ENCODE assay signal across 22 cellular contexts in the genomic region with DNA sequence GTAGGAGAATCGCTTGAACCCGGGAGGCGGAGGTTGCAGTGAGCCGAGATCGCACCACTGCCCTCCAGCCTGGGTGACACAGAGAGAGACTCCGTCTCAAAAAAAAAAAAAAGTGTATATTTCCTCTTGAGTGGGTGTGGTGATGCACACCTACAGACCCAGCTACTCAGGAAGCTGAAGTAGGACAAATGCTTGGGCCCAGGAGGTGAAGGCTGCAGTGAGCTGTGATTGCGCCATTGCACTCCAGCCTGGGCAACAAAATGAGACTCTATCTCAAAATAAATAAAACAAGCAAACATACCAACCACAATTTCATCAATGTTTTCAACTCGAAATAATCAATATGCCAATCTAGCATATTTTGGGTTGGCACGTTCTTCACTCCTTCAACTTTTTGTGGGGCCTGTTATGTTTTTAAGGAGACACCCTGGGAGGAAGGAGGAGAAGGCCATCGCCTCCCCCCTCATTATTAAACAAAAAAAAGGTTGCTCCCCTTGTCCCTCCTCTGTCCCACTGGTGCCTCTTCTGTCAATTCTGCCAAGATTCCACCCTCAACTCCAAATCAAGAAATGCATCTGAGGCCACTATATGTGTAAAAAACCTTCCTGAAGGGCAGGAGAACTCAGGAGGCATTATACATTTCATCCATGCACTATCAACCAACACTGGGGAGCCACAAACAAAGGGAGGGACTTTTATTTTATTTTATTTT. TPM values are rescaled to one million over a fixed set of nuclear protein-coding genes. Genes with fewer than 3 reads are reported as not detected.
A peak's percentile ranks its signal among the peaks of the same experiment; 100 is the strongest.
DNase-seq lines count a peak whose midpoint lies in the region; ATAC-seq, FAIRE-seq and TF ChIP-seq lines count a peak whose summit lies in the region.
"Had no signal": no experiment of that assay in that cellular context is flagged by ENCODE, and none has a peak within 500 bp of the region (broad histone marks: within the 10 kb centered on the region; RNA-seq: fewer than 3 reads in every experiment).

No MANE protein-coding gene starts in this region.

- no peaks in the 10 kb centered on the region for H3K27me3 Mint-ChIP-seq in activated T-cell treated with anti-CD3 and anti-CD28 coated beads, Interleukin-2, amount 50 U/mL, for 4 hours (ENCODE audit: low read depth)
- H3K27me3 Mint-ChIP-seq in activated T-cell treated with anti-CD3 and anti-CD28 coated beads, Interleukin-2, amount 50 U/mL, for 24 hours: no peaks in the 10 kb centered on the region
- H3K27me3 Mint-ChIP-seq in central memory CD8-positive, alpha-beta T cell: no peaks in the 10 kb centered on the region
- no peaks in the 10 kb centered on the region for H3K27me3 Mint-ChIP-seq in MCF 10A (ENCODE audit: insufficient read depth, unreplicated experiment)

- no peaks in the 10 kb centered on the region for H3K27me3 ChIP-seq in OCI-LY1 (ENCODE audit: insufficient read depth, low read length)
- H3K27me3 ChIP-seq in pancreas: no peaks in the 10 kb centered on the region
- no peaks in the 10 kb centered on the region for H3K27me3 ChIP-seq in gastroesophageal sphincter
- H3K27me3 ChIP-seq: BE2C, brain microvascular endothelial cell, spleen, stomach, uterus had no signal

- TF ChIP-seq CTCF in OCI-LY1 (IDR thresholded peaks at IDR 0.05; ENCODE audit: low read length): no peak
- no peak for TF ChIP-seq CTCF in pancreas (IDR thresholded peaks at IDR 0.05)
- no peak for TF ChIP-seq CTCF in gastroesophageal sphincter (IDR thresholded peaks at IDR 0.05)
- no peak for TF ChIP-seq CTCF in MCF 10A (IDR thresholded peaks at IDR 0.05; ENCODE audit: unreplicated experiment)

- H4K20me1 ChIP-seq in OCI-LY1 (ENCODE audit: insufficient read depth, low read length): no peaks in the 10 kb centered on the region

- DNase-seq in activated T-cell treated with anti-CD3 and anti-CD28 coated beads, Interleukin-2, amount 50 U/mL, for 4 hours: no peak
- DNase-seq in activated T-cell treated with anti-CD3 and anti-CD28 coated beads, Interleukin-2, amount 50 U/mL, for 24 hours: no peak
- no peak for DNase-seq in central memory CD8-positive, alpha-beta T cell (ENCODE audit: low spot score in 2 of 2)
- DNase-seq in pancreas (peak in 1 of 6 donors; percentile 27), MCF 10A (ENCODE audit: unreplicated experiment) (no peak)
- DNase-seq: BE2C; brain microvascular endothelial cell; glutamatergic neuron; NCI-H1417; NCI-H510A; NK-92 treated with Interleukin-12 subunit alpha and Interleukin-12 subunit beta, amount 100 ng/mL, for 24 hours; SK-N-SH; spleen; stimulated activated CD4-positive, alpha-beta T cell treated with anti-CD3 and anti-CD28 coated beads, Interleukin-4, amount 100 ng/mL, for 24 hours; stomach; uterus had no signal

- no peaks in the 10 kb centered on the region for H3K79me2 ChIP-seq in OCI-LY1 (ENCODE audit: insufficient read depth, low read length)

- POLR2A ChIA-PET in MCF 10A (lab: Yijun Ruan, JAX): interaction anchor here (0.6 to 1.1 kb wide), 4 partner anchors 9 to 255 kb away, joined by 3 to 4 read pairs (median 4); no protein-coding TSS in a partner anchor

- H3K36me3 Mint-ChIP-seq in activated T-cell treated with anti-CD3 and anti-CD28 coated beads, Interleukin-2, amount 50 U/mL, for 4 hours (ENCODE audit: insufficient read depth): no peaks in the 10 kb centered on the region
- peaks cover 6% of the 10 kb centered on the region for H3K36me3 Mint-ChIP-seq in activated T-cell treated with anti-CD3 and anti-CD28 coated beads, Interleukin-2, amount 50 U/mL, for 24 hours (ENCODE audit: low read depth)
- peaks cover 3% of the 10 kb centered on the region for H3K36me3 Mint-ChIP-seq in central memory CD8-positive, alpha-beta T cell (ENCODE audit: insufficient read depth)
- peaks cover 6% of the 10 kb centered on the region for H3K36me3 Mint-ChIP-seq in MCF 10A (ENCODE audit: insufficient read depth, unreplicated experiment)

- ATAC-seq in activated T-cell treated with anti-CD3 and anti-CD28 coated beads, Interleukin-2, amount 50 U/mL, for 4 hours: no peak
- no peak for ATAC-seq in central memory CD8-positive, alpha-beta T cell (replicated peaks; ENCODE audit: extremely low read depth, poor library complexity, severe bottlenecking)
- peak in 3 of 4 donors; percentile 46 to 60 (median 53) for ATAC-seq in pancreas
- ATAC-seq in gastroesophageal sphincter: no peak
- no peak for ATAC-seq in HG03342 (IDR thresholded peaks at IDR 0.05; ENCODE audit: unreplicated experiment)

- H2AFZ ChIP-seq in OCI-LY1 (ENCODE audit: low read length): no peak overlapping the region

- no peak for FAIRE-seq in pancreas (lab: Jason Lieb, UNC)
- FAIRE-seq: A204.1, endometrium had no signal

- H3K4me3 ChIP-seq in OCI-LY1 (ENCODE audit: low read depth, low read length, poor library complexity, severe bottlenecking) (no peak overlapping the region), pancreas (no peak overlapping the region), gastroesophageal sphincter (no peak overlapping the region)
- H3K4me3 ChIP-seq: coronary artery, spleen, stomach, uterus had no signal

- 0 out of 2 replicates have a peak, but pooled peaks cover 4% of the 10 kb centered on the region for H3F3A ChIP-seq in OCI-LY1 (ENCODE audit: insufficient read depth, low read length)

- peaks cover 43% of the 10 kb centered on the region for H3K4me1 Mint-ChIP-seq in activated T-cell treated with anti-CD3 and anti-CD28 coated beads, Interleukin-2, amount 50 U/mL, for 4 hours (ENCODE audit: low read depth)
- H3K4me1 Mint-ChIP-seq in activated T-cell treated with anti-CD3 and anti-CD28 coated beads, Interleukin-2, amount 50 U/mL, for 24 hours (ENCODE audit: low read depth): peaks cover 41% of the 10 kb centered on the region
- H3K4me1 Mint-ChIP-seq in central memory CD8-positive, alpha-beta T cell: peaks cover 32% of the 10 kb centered on the region
- peaks cover 18% of the 10 kb centered on the region for H3K4me1 Mint-ChIP-seq in MCF 10A (ENCODE audit: insufficient read depth, unreplicated experiment)

- H3K27ac Mint-ChIP-seq in activated T-cell treated with anti-CD3 and anti-CD28 coated beads, Interleukin-2, amount 50 U/mL, for 24 hours: no peak overlapping the region
- H3K27ac Mint-ChIP-seq in central memory CD8-positive, alpha-beta T cell (ENCODE audit: low read depth): peak overlapping the region; percentile 71
- no peak overlapping the region for H3K27ac Mint-ChIP-seq in MCF 10A (ENCODE audit: low read depth, unreplicated experiment)

- intact Hi-C loops in pancreas (cut with DNase I): no loop called here
- intact Hi-C loops in MCF 10A (cut with micrococcal nuclease): no loop called here

- CTCF ChIA-PET in MCF 10A (lab: Yijun Ruan, JAX): interaction anchor here (0.6 to 0.7 kb wide), 3 partner anchors 8 to 421 kb away, joined by 3 to 6 read pairs (median 3); no protein-coding TSS in a partner anchor

- H3K9ac ChIP-seq in OCI-LY1 (ENCODE audit: low read length): no peak overlapping the region
- H3K9ac ChIP-seq: SK-N-SH had no signal

- TF ChIP-seq POLR2A in gastroesophageal sphincter (IDR thresholded peaks at IDR 0.05): no peak

- no peak overlapping the region for H3K4me2 ChIP-seq in OCI-LY1 (ENCODE audit: low read length)
- H3K4me2 ChIP-seq: SK-N-SH had no signal

- H3K4me3 Mint-ChIP-seq in activated T-cell treated with anti-CD3 and anti-CD28 coated beads, Interleukin-2, amount 50 U/mL, for 4 hours: peak overlapping the region; percentile 53
- no peak overlapping the region for H3K4me3 Mint-ChIP-seq in activated T-cell treated with anti-CD3 and anti-CD28 coated beads, Interleukin-2, amount 50 U/mL, for 24 hours
- H3K4me3 Mint-ChIP-seq in central memory CD8-positive, alpha-beta T cell: peak overlapping the region; percentile 29
- no peak overlapping the region for H3K4me3 Mint-ChIP-seq in MCF 10A (ENCODE audit: unreplicated experiment)

- H3K9me3 Mint-ChIP-seq in activated T-cell treated with anti-CD3 and anti-CD28 coated beads, Interleukin-2, amount 50 U/mL, for 4 hours: no peaks in the 10 kb centered on the region
- no peaks in the 10 kb centered on the region for H3K9me3 Mint-ChIP-seq in activated T-cell treated with anti-CD3 and anti-CD28 coated beads, Interleukin-2, amount 50 U/mL, for 24 hours
- H3K9me3 Mint-ChIP-seq in central memory CD8-positive, alpha-beta T cell: no peaks in the 10 kb centered on the region
- H3K9me3 Mint-ChIP-seq in MCF 10A (ENCODE audit: unreplicated experiment): no peaks in the 10 kb centered on the region

- H3K9me3 ChIP-seq in OCI-LY1 (ENCODE audit: low read length) (no peaks in the 10 kb centered on the region), pancreas (no peaks in the 10 kb centered on the region), gastroesophageal sphincter (no peaks in the 10 kb centered on the region)
- H3K9me3 ChIP-seq: BE2C, SK-N-SH, stomach, uterus had no signal

- WGBS in pancreas, 2 donors: 75 to 78% methylated on average over 10 of the region's 10 CpGs
- WGBS in gastroesophageal sphincter (ENCODE audit: low coverage in 1 of 2), 2 donors: 64 to 79% methylated on average over 2 to 6 of the region's 10 CpGs

- H3K36me3 ChIP-seq in OCI-LY1 (ENCODE audit: insufficient read depth, low read length): no peaks in the 10 kb centered on the region
- H3K36me3 ChIP-seq in pancreas: no peaks in the 10 kb centered on the region
- H3K36me3 ChIP-seq in gastroesophageal sphincter: no peaks in the 10 kb centered on the region
- H3K36me3 ChIP-seq: BE2C, brain microvascular endothelial cell, spleen, stomach, uterus had no signal

- H3K4me1 ChIP-seq in OCI-LY1 (ENCODE audit: insufficient read depth, low read length, severe bottlenecking) (peaks cover 67% of the 10 kb centered on the region), pancreas (peaks cover 0 to 5% (median 3%) of the 10 kb centered on the region in 3 donors), gastroesophageal sphincter (no peaks in the 10 kb centered on the region)
- H3K4me1 ChIP-seq: BE2C, uterus had no signal

- H3K27ac ChIP-seq in OCI-LY1 (ENCODE audit: low read depth, low read length, poor library complexity, severe bottlenecking) (peak overlapping the region; percentile 47), pancreas (peak overlapping the region; percentile 50 to 57 (median 52)), gastroesophageal sphincter (no peak overlapping the region)
- H3K27ac ChIP-seq: brain microvascular endothelial cell, coronary artery, uterus had no signal

- BruUV-seq in MCF 10A (replicated peaks; lab: Mats Ljungman, UMichigan): no TSS peak

- no peak for TF ChIP-seq EP300 in gastroesophageal sphincter (IDR thresholded peaks at IDR 0.05)

- H3K9me2 ChIP-seq in OCI-LY1 (ENCODE audit: low read depth, low read length): no peaks in the 10 kb centered on the region
- H3K9me2 ChIP-seq: SK-N-SH had no signal

RNA-seq across cellular contexts. Expression of a gene that starts 52.4 kb away (rescaled TPM):
- 10 to 100 TPM; 11.3 to 16.2 (median 11.7) TPM for total RNA-seq in activated T-cell treated with anti-CD3 and anti-CD28 coated beads, Interleukin-2, amount 50 U/mL, for 4 hours
- total RNA-seq in pancreas (10 to 100 TPM; 11.0 to 17.4 (median 15.4) TPM), gastroesophageal sphincter (10 to 100 TPM in 1 of 4 donors, 1 to 10 TPM in 3; 4.6 to 11.2 (median 7.2) TPM), MCF 10A (2022) (4.8 and 6.5 TPM in 2 replicates)
- 10 to 100 TPM; 27.6 to 37.4 TPM for polyA plus RNA-seq in pancreas

Comparison
In these comparisons a context has a peak if more than half of its experiments do, and no peak if none do; other contexts are left out.
1. H3K4me3 Mint-ChIP-seq: peak in activated T-cell treated with anti-CD3 and anti-CD28 coated beads, Interleukin-2, amount 50 U/mL, for 4 hours (single experiment) and central memory CD8-positive, alpha-beta T cell (single experiment); none in activated T-cell treated with anti-CD3 and anti-CD28 coated beads, Interleukin-2, amount 50 U/mL, for 24 hours (single experiment) and MCF 10A (single experiment).
2. ATAC-seq: peak in pancreas (3 of 4); none in activated T-cell treated with anti-CD3 and anti-CD28 coated beads, Interleukin-2, amount 50 U/mL, for 4 hours (0 of 2), central memory CD8-positive, alpha-beta T cell (single experiment), gastroesophageal sphincter (single experiment) and HG03342 (single experiment).
3. H3K27ac ChIP-seq: peak in OCI-LY1 (single experiment) and pancreas (4 of 4); none in gastroesophageal sphincter (0 of 4).